In the genomic region with DNA sequence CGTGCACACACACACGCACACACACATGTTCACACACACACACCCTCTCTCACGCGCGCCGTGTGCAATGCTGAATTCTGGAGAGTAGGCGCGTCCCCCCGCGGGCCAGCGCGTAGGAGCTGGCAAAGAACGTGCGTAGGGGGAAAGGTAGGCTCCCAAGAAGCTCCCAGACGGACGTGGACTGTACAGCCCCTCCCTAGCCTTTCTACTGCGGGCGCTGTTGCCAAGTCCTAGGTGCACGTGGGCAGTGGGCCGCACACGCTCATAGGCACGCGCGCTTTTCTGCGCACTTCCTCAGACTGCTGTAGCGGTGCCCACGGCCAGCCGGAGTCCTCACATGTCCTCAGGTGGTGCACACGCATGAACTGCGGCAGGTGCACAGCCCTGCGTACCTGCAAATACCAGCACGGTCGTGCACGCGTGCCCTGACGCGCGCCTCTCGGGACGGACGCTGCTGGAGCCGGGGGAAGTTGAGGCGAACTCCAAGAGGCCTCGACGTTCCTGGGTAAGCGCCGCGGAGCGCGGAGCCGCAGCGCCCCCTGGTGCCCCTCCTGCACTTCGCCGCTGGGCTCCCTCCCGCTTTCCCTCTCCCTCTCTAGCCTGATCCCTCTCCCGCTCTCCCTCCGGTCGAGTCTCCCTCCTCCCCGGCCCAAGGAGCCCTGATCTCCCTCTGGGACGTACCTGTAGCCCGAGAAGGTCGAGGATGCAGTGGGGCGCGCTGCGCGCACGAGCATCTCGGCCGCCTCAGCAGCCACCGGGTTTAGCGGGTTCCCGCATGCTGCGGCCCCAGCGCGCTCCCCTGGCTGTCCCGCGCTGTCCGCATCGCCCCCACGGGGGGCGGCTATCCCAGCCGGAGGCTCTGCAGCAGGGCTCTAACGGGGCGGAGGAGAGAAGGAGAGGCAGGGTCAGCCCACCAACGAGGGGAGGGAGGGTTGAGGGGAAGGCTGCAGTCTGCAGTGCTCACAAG, we compare ENCODE assay signal across 8 cellular contexts. TPM values are rescaled to one million over a fixed set of nuclear protein-coding genes. Genes with fewer than 3 reads are reported as not detected.
A peak's percentile ranks its signal among the peaks of the same experiment; 100 is the strongest.
DNase-seq lines count a peak whose midpoint lies in the region; ATAC-seq, FAIRE-seq and TF ChIP-seq lines count a peak whose summit lies in the region.

No MANE protein-coding gene starts in this region.

- TF ChIP-seq CTCF in GM06990 (IDR thresholded peaks at IDR 0.05; ENCODE audit: insufficient read depth, low read length, poor library complexity, severe bottlenecking) (peak; percentile 94), HFF-Myc (IDR thresholded peaks at IDR 0.05; ENCODE audit: low read depth, low read length, missing control alignments) (peak; percentile 75), cardiac fibroblast (IDR thresholded peaks at IDR 0.05; ENCODE audit: low read depth, low read length) (peak; percentile 88)

- peak overlapping the region; percentile 37 for H3K4me3 ChIP-seq in GM06990 (replicated peaks; ENCODE audit: low read depth, low read length)
- no peak overlapping the region for H3K4me3 ChIP-seq in HFF-Myc (replicated peaks; ENCODE audit: low read depth, low read length)
- H3K4me3 ChIP-seq in cardiac fibroblast (replicated peaks in 1 of 2; ENCODE audit: low read depth in 2 of 2, low read length in 2 of 2), result no peak overlapping the region
- H3K4me3 ChIP-seq in small intestine (ENCODE audit: low read depth in 1 of 2, low read length in 2 of 2), result peak overlapping the region in 1 of 2 donors; percentile 6

- WGBS in small intestine, 3 donors, result 2 to 4% (median 2%) methylated on average over 79 to 85 of the region's 85 CpGs

- no peaks in the 10 kb centered on the region for H3K9me3 ChIP-seq in small intestine (ENCODE audit: control insufficient read depth, low read depth)

- peaks cover 4% of the 10 kb centered on the region for H3K27me3 ChIP-seq in GM06990 (replicated peaks; ENCODE audit: control insufficient read depth, insufficient read depth, low read length)
- H3K27me3 ChIP-seq in small intestine (ENCODE audit: control insufficient read depth in 2 of 2, insufficient read depth in 2 of 2, low read length in 2 of 2), result peaks cover 3 to 28% of the 10 kb centered on the region in 2 donors

- DNase-seq in GM06990 (ENCODE audit: extremely low read depth, insufficient read length) (peak; percentile 78), HFF-Myc (ENCODE audit: extremely low read depth, low read depth) (no peak), RPMI7951 (ENCODE audit: low read depth) (peak; percentile 61), cardiac fibroblast (ENCODE audit: low read depth in 2 of 2) (peak; percentile 49 to 60), iris pigment epithelial cell (ENCODE audit: low read depth) (peak; percentile 54), small intestine (peak; percentile 56), NCI-H1417 treated with DMSO at 0.1 percent for 48 hours (lab: John Stamatoyannopoulos, UW) (no peak)

- H3K27ac ChIP-seq in small intestine (ENCODE audit: low read depth in 1 of 2, low read length in 1 of 2), result no peak overlapping the region

- no peak for FAIRE-seq in small intestine (lab: Jason Lieb, UNC)

- H3K36me3 ChIP-seq in GM06990 (ENCODE audit: control insufficient read depth, insufficient read depth, low read length) (no peaks in the 10 kb centered on the region), small intestine (ENCODE audit: control insufficient read depth in 2 of 2, insufficient read depth in 2 of 2, low read length in 2 of 2) (no peaks in the 10 kb centered on the region)

- no peaks in the 10 kb centered on the region for H3K4me1 ChIP-seq in small intestine (ENCODE audit: control insufficient read depth in 2 of 2, insufficient read depth in 1 of 2, low read depth in 1 of 2, low read length in 1 of 2)

- no peak for ATAC-seq in GM21786 (IDR thresholded peaks at IDR 0.05; ENCODE audit: unreplicated experiment)

RNA-seq across cellular contexts. Expression of a gene that starts 0.7 kb away (rescaled TPM):
- 0.59 and 1.2 TPM in 2 replicates for total RNA-seq in RPMI7951 (2014; rRNA removed; shearing (Covaris generic))
- under 1 TPM in 2 of 3 donors, not detected in 1; 0.19 to 0.27 TPM for polyA plus RNA-seq in small intestine

Comparison
In these comparisons a context has a peak if more than half of its experiments do, and no peak if none do; other contexts are left out.
1. DNase-seq: peak in GM06990 (single experiment), RPMI7951 (single experiment), cardiac fibroblast (2 of 2), iris pigment epithelial cell (single experiment) and small intestine (single experiment); none in HFF-Myc (single experiment) and NCI-H1417 treated with DMSO at 0.1 percent for 48 hours (single experiment).
2. Peak in every context shown above with its lines, with median percentiles within 50 percentile points of each other: CTCF ChIP-seq.